Comparison of ENCODE assay signal across 8 cellular contexts in genomic region chr1:171743014-171743870, GRCh38. TPM values are rescaled to one million over a fixed set of nuclear protein-coding genes. Genes with fewer than 3 reads are reported as not detected.
A peak's percentile ranks its signal among the peaks of the same experiment; 100 is the strongest.
DNase-seq lines count a peak whose midpoint lies in the region.

No MANE protein-coding gene starts in this region.

- no peak overlapping the region for H4K91ac ChIP-seq in neuronal stem cell (ENCODE audit: low read depth, low read length, poor library complexity)

- no peak overlapping the region for H3K9ac ChIP-seq in neuronal stem cell (ENCODE audit: low read depth, low read length, poor library complexity)

- H2AK5ac ChIP-seq in neuronal stem cell (ENCODE audit: low read depth, low read length): no peak overlapping the region

- no peaks in the 10 kb centered on the region for H3K9me3 ChIP-seq in neuronal stem cell (replicated peaks in 1 of 2; ENCODE audit: control insufficient read depth in 2 of 2, insufficient read depth in 1 of 2, low read depth in 1 of 2, low read length in 2 of 2)

- no peak overlapping the region for H3K23ac ChIP-seq in neuronal stem cell (ENCODE audit: low read depth, low read length, poor library complexity)

- H2AFZ ChIP-seq in neuronal stem cell (ENCODE audit: low read length): peak overlapping the region; percentile 94

- peaks cover 1 to 12% of the 10 kb centered on the region in 2 donors for H3K4me1 ChIP-seq in neuronal stem cell (ENCODE audit: control insufficient read depth in 2 of 2, insufficient read depth in 1 of 2, low read depth in 1 of 2, low read length in 2 of 2)

- H2BK120ac ChIP-seq in neuronal stem cell (ENCODE audit: low read depth, low read length): no peak overlapping the region

- H3K18ac ChIP-seq in neuronal stem cell (ENCODE audit: low read length): no peak overlapping the region

- H2BK5ac ChIP-seq in neuronal stem cell (ENCODE audit: low read length): no peak overlapping the region

- no peak overlapping the region for H3K4ac ChIP-seq in neuronal stem cell (ENCODE audit: low read length)

- WGBS in neuronal stem cell (ENCODE audit: extremely low coverage in 2 of 2, insufficient read length in 2 of 2, insufficient replicate concordance in 1 of 2), 2 donors: no CpG with 5 or more reads among the region's 9 CpGs

- H3K14ac ChIP-seq in neuronal stem cell (ENCODE audit: low read length): no peak overlapping the region

- no peak overlapping the region for H3K27ac ChIP-seq in neuronal stem cell (replicated peaks; ENCODE audit: low read length)

- peak overlapping the region in 1 of 2 donors; percentile 86 for H3K4me3 ChIP-seq in neuronal stem cell (ENCODE audit: low read length in 2 of 2)

- no peak overlapping the region for H3K4me2 ChIP-seq in neuronal stem cell (ENCODE audit: insufficient read depth, low read length, poor library complexity, severe bottlenecking)

- H3K79me1 ChIP-seq in neuronal stem cell (ENCODE audit: low read depth, low read length): no peaks in the 10 kb centered on the region

- H2BK12ac ChIP-seq in neuronal stem cell (ENCODE audit: low read length): no peak overlapping the region

- DNase-seq in AG20443 (ENCODE audit: low spot score): peak; percentile 55
- DNase-seq in HK-2 (ENCODE audit: unreplicated experiment): peak; percentile 24
- peak; percentile 8 to 10 for DNase-seq in activated CD4-positive, alpha-beta T cell treated with anti-CD3 and anti-CD28 coated beads, Interleukin-2, amount 50 U/mL, for 4 hours
- DNase-seq in fibroblast of peridontal ligament (ENCODE audit: extremely low read depth): peak; percentile 90
- no peak for DNase-seq in neuronal stem cell (ENCODE audit: low spot score)
- no peak for DNase-seq in NCI-H226
- no peak for DNase-seq in NCI-H345 treated with DMSO at 0.1 percent for 48 hours (lab: John Stamatoyannopoulos, UW; ENCODE audit: unreplicated experiment)
- no peak for DNase-seq in NCI-H128 (lab: John Stamatoyannopoulos, UW; ENCODE audit: unreplicated experiment)

- H2BK15ac ChIP-seq in neuronal stem cell (ENCODE audit: low read length): no peak overlapping the region

- no peak overlapping the region for H4K8ac ChIP-seq in neuronal stem cell (ENCODE audit: low read depth, low read length)

- peaks cover 0 to 3% of the 10 kb centered on the region in 2 donors for H3K36me3 ChIP-seq in neuronal stem cell (replicated peaks in 1 of 2; ENCODE audit: control insufficient read depth in 2 of 2, insufficient read depth in 2 of 2, low read length in 2 of 2)

- no peaks in the 10 kb centered on the region for H3K27me3 ChIP-seq in neuronal stem cell (ENCODE audit: control insufficient read depth in 3 of 3, insufficient read depth in 3 of 3, low read depth in 1 of 3, low read length in 3 of 3)

RNA-seq across cellular contexts. Expression of gene VAMP4, which starts 1.4 kb away (rescaled TPM):
- 8.8 TPM for polyA plus RNA-seq in neuronal stem cell (2013, experiment 1 of 2)
- polyA plus RNA-seq in neuronal stem cell (2013, experiment 2 of 2): 9.3 TPM

RNA-seq across cellular contexts. Expression of gene METTL13, which starts 38.2 kb away (rescaled TPM):
- polyA plus RNA-seq in neuronal stem cell (2013, experiment 1 of 2): 14.9 TPM
- polyA plus RNA-seq in neuronal stem cell (2013, experiment 2 of 2): 13.3 TPM

Comparison
In these comparisons a context has a peak if more than half of its experiments do, and no peak if none do; other contexts are left out.
1. DNase-seq: peak in AG20443 (single experiment), HK-2 (single experiment), activated CD4-positive, alpha-beta T cell treated with anti-CD3 and anti-CD28 coated beads, Interleukin-2, amount 50 U/mL, for 4 hours (2 of 2) and fibroblast of peridontal ligament (single experiment); none in neuronal stem cell (single experiment), NCI-H226 (single experiment), NCI-H345 treated with DMSO at 0.1 percent for 48 hours (single experiment) and NCI-H128 (single experiment).